Comparison of ENCODE assay signal across 14 cellular contexts in the genomic region with DNA sequence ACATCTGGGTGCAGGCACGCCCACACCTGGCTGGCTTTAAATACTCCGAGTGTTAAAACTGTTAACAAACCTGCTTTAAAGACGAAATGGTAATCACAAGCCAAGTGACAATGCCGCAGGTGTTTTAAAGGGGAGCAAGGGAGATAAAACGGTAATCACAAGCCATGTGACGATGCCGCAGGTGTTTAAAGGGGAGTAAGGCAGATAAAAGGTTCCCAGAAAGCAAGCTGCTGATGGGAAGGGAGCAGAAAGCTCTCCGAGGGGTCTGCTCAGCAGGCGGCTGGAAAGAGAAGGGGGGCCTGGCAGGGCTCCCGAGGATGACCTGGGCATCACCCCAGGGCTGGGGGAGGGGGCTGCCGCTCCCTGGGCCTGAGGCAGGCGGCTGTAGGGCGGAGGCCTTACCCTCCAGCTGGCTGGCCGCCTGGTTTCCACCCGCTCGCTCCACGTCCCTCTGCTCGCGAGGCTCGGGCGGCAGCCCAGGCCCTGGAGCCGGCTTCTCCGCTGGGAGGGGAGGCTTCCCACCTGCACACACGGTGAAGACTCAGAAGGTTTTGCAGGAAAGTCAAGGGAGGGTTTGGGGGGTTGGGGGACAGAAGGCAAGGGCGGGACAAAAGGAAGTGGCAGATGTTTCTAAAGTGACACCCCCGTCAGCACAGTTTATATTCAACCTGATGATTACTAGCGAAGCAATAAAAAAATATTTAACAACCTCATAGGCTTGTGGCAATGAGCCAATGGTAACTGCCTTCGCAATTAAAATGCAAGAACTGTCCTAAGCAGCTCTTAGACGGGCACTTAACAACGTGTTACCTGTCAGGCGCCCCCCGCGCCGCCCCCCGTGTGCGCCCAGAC.
A peak's percentile ranks its signal among the peaks of the same experiment; 100 is the strongest.
DNase-seq lines count a peak whose midpoint lies in the region; ATAC-seq and TF ChIP-seq lines count a peak whose summit lies in the region.
"Had no signal": no experiment of that assay in that cellular context is flagged by ENCODE, and none has a peak within 500 bp of the region (broad histone marks: within the 10 kb centered on the region; RNA-seq: fewer than 3 reads in every experiment).

No MANE protein-coding gene starts in this region.

- peak overlapping the region in 1 of 2 donors; percentile 19 for H3K9ac ChIP-seq in mucosa of rectum (ENCODE audit: low read depth in 1 of 2, low read length in 2 of 2)

- H3K36me3 ChIP-seq in KOPT-K1 (ENCODE audit: insufficient read depth, low read length) (peaks cover 14% of the 10 kb centered on the region), mucosa of rectum (ENCODE audit: control insufficient read depth in 2 of 2, insufficient read depth in 2 of 2, low read length in 2 of 2) (peaks cover 6 to 21% of the 10 kb centered on the region in 2 donors)

- no peak overlapping the region for H3K4me3 ChIP-seq in mucosa of rectum (ENCODE audit: low read length in 2 of 2)
- H3K4me3 ChIP-seq: dorsolateral prefrontal cortex, gastrocnemius medialis, stomach had no signal

- ATAC-seq in HG03442 (IDR thresholded peaks at IDR 0.05; ENCODE audit: unreplicated experiment) = no peak
- ATAC-seq: gastrocnemius medialis had no signal

- POLR2A ChIA-PET in RWPE1 (lab: Yijun Ruan, JAX; ENCODE audit: low non-redundant PET) = no interaction called here

- CTCF ChIA-PET in RWPE1 (lab: Yijun Ruan, JAX) = interaction anchor here (0.7 to 1.7 kb wide), 2 partner anchors 72 to 109 kb away, joined by 3 to 6 read pairs; no protein-coding TSS in a partner anchor

- DNase-seq in NCI-H2081 treated with DMSO at 0.1 percent for 48 hours (lab: John Stamatoyannopoulos, UW) (peak; percentile 95), RWPE1 (ENCODE audit: low spot score) (no peak), AG20443 (ENCODE audit: low spot score) (no peak), HuH-7 (ENCODE audit: low spot score) (no peak)
- no peak for DNase-seq in stimulated activated CD4-positive, alpha-beta T cell treated with anti-CD3 and anti-CD28 coated beads, Interleukin-2, amount 100 ng/mL, for 24 hours
- DNase-seq: activated CD8-positive, alpha-beta memory T cell treated with anti-CD3 and anti-CD28 coated beads for 24 hours; gastrocnemius medialis; stimulated activated CD4-positive, alpha-beta T cell treated with anti-CD3 and anti-CD28 coated beads, Interleukin-1b, Interleukin-23, amount 100 ng/mL, for 48 hours; stomach; T1000 had no signal

- no peaks in the 10 kb centered on the region for H3K27me3 ChIP-seq in mucosa of rectum (ENCODE audit: control insufficient read depth in 2 of 2, insufficient read depth in 2 of 2, low read length in 2 of 2)
- H3K27me3 ChIP-seq: dorsolateral prefrontal cortex, gastrocnemius medialis, stomach had no signal

- H3K9me3 ChIP-seq in KOPT-K1 (ENCODE audit: insufficient read depth, low read length, poor library complexity, severe bottlenecking) (no peaks in the 10 kb centered on the region), mucosa of rectum (ENCODE audit: control insufficient read depth in 2 of 2, low read length in 2 of 2) (no peaks in the 10 kb centered on the region)
- H3K9me3 ChIP-seq: gastrocnemius medialis, stomach had no signal

- no peak for TF ChIP-seq CTCF in RWPE1 (conservative IDR thresholded peaks at IDR 0.05; ENCODE audit: low read depth)

- peak overlapping the region; percentile 81 for H3K27ac ChIP-seq in KOPT-K1 (ENCODE audit: low read depth, low read length, poor library complexity, severe bottlenecking)
- H3K27ac ChIP-seq in RWPE1 = peak overlapping the region; percentile 41
- H3K27ac ChIP-seq in mucosa of rectum (ENCODE audit: low read depth in 2 of 2, low read length in 2 of 2) = peak overlapping the region; percentile 60 to 61
- H3K27ac ChIP-seq: gastrocnemius medialis, stomach had no signal

- peaks cover 34 to 38% of the 10 kb centered on the region in 2 donors for H3K4me1 ChIP-seq in mucosa of rectum (ENCODE audit: control insufficient read depth in 2 of 2, insufficient read depth in 2 of 2, low read length in 2 of 2)
